In the genomic region with DNA sequence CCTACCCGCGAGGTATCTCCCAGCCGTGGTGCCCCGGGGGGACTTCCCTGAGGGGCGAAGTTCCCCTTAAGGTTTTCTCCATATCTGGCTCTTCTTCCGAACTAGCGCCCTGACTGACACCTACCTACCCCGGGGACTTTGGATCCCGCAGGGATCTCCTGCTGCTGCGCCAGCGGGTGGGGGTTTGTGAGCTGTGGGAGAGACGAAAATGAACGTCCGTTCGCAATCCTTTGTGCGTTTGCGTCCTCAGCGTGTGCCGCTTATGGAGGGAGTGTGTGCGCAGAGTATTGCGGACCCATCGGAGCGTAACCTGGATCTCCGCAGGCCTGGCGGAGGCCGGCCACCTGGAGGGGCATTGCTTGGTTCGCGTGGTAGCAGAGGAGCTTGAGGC, we compare ENCODE assay signal across 8 cellular contexts. TPM values are rescaled to one million over a fixed set of nuclear protein-coding genes. Genes with fewer than 3 reads are reported as not detected.
A peak's percentile ranks its signal among the peaks of the same experiment; 100 is the strongest.
DNase-seq lines count a peak whose midpoint lies in the region; ATAC-seq and TF ChIP-seq lines count a peak whose summit lies in the region.

No MANE protein-coding gene starts in this region.

- H3K9me3 ChIP-seq in right atrium auricular region (no peaks in the 10 kb centered on the region), prostate gland (no peaks in the 10 kb centered on the region)

- H3K4me3 ChIP-seq in right atrium auricular region (peak overlapping the region; percentile 80 to 95), prostate gland (peak overlapping the region; percentile 73 to 85)

- DNase-seq in activated T-cell treated with anti-CD3 and anti-CD28 coated beads for 24 hours (ENCODE audit: low read depth): peak; percentile 13
- no peak for DNase-seq in activated T-cell treated with anti-CD3 and anti-CD28 coated beads for 4 hours
- DNase-seq in NCI-H526 (lab: John Stamatoyannopoulos, UW): peak; percentile 38 to 71
- DNase-seq in activated naive CD8-positive, alpha-beta T cell treated with anti-CD3 and anti-CD28 coated beads, Interleukin-2, amount 10 ng/mL, durations not matched to agents 7 days and 5 days: no peak
- no peak for DNase-seq in right atrium auricular region (ENCODE audit: low spot score)
- peak; percentile 9 for DNase-seq in prostate gland (ENCODE audit: low spot score)

- TF ChIP-seq CTCF in right atrium auricular region (IDR thresholded peaks at IDR 0.05) (no peak), prostate gland (IDR thresholded peaks at IDR 0.05) (no peak)

- peak; percentile 6 for ATAC-seq in HG03039 (IDR thresholded peaks at IDR 0.05; ENCODE audit: unreplicated experiment)
- ATAC-seq in activated naive CD8-positive, alpha-beta T cell treated with anti-CD3 and anti-CD28 coated beads, Interleukin-2, amount 10 ng/mL, durations not matched to agents 7 days and 5 days (ENCODE audit: low read depth): peak; percentile 17
- ATAC-seq in GM19035 (IDR thresholded peaks at IDR 0.05; ENCODE audit: unreplicated experiment): no peak

- 0% methylated on average over 28 of the region's 28 CpGs for WGBS in prostate gland

- POLR2A ChIA-PET in activated naive CD8-positive, alpha-beta T cell treated with anti-CD3 and anti-CD28 coated beads, Interleukin-2, amount 10 ng/mL, durations not matched to agents 7 days and 5 days (lab: Charles Lee): interaction anchor here (1.5 kb wide), 2 partner anchors 96 to 450 kb away, joined by 3 read pairs; no protein-coding TSS in a partner anchor

- H3K36me3 ChIP-seq in right atrium auricular region (peaks cover 6% of the 10 kb centered on the region), prostate gland (no peaks in the 10 kb centered on the region)

- H3K36me3 Mint-ChIP-seq in activated naive CD8-positive, alpha-beta T cell treated with anti-CD3 and anti-CD28 coated beads, Interleukin-2, amount 10 ng/mL, durations not matched to agents 7 days and 5 days: peaks cover 20% of the 10 kb centered on the region

- intact Hi-C loops in prostate gland (cut with DNase I): loop anchor here (5.0 kb wide), 1 partner anchor 62 kb away; a partner anchor contains a TSS

- no peak for TF ChIP-seq POLR2A in prostate gland (IDR thresholded peaks at IDR 0.05)

- H3K27me3 ChIP-seq in right atrium auricular region (no peaks in the 10 kb centered on the region), prostate gland (replicated peaks; ENCODE audit: insufficient read depth) (no peaks in the 10 kb centered on the region)

- peaks cover 0 to 19% of the 10 kb centered on the region in 2 donors for H3K4me1 ChIP-seq in right atrium auricular region
- peaks cover 4% of the 10 kb centered on the region for H3K4me1 ChIP-seq in prostate gland (replicated peaks)

- H3K9me3 Mint-ChIP-seq in activated naive CD8-positive, alpha-beta T cell treated with anti-CD3 and anti-CD28 coated beads, Interleukin-2, amount 10 ng/mL, durations not matched to agents 7 days and 5 days: no peaks in the 10 kb centered on the region

- peak overlapping the region; percentile 99 for H3K27ac Mint-ChIP-seq in activated naive CD8-positive, alpha-beta T cell treated with anti-CD3 and anti-CD28 coated beads, Interleukin-2, amount 10 ng/mL, durations not matched to agents 7 days and 5 days

- H3K4me3 Mint-ChIP-seq in activated naive CD8-positive, alpha-beta T cell treated with anti-CD3 and anti-CD28 coated beads, Interleukin-2, amount 10 ng/mL, durations not matched to agents 7 days and 5 days: peak overlapping the region; percentile 93

- H3K27ac ChIP-seq in right atrium auricular region (peak overlapping the region; percentile 68 to 79), prostate gland (peak overlapping the region; percentile 86)

- H3K27me3 Mint-ChIP-seq in activated naive CD8-positive, alpha-beta T cell treated with anti-CD3 and anti-CD28 coated beads, Interleukin-2, amount 10 ng/mL, durations not matched to agents 7 days and 5 days: no peaks in the 10 kb centered on the region

- H3K4me1 Mint-ChIP-seq in activated naive CD8-positive, alpha-beta T cell treated with anti-CD3 and anti-CD28 coated beads, Interleukin-2, amount 10 ng/mL, durations not matched to agents 7 days and 5 days: peaks cover 34% of the 10 kb centered on the region

RNA-seq across cellular contexts. Expression of a gene that starts 0.6 kb away (rescaled TPM):
- 10 to 100 TPM; 32.2 to 33.9 TPM for total RNA-seq in activated naive CD8-positive, alpha-beta T cell treated with anti-CD3 and anti-CD28 coated beads, Interleukin-2, amount 10 ng/mL, durations not matched to agents 7 days and 5 days
- total RNA-seq in right atrium auricular region (10 to 100 TPM in 1 of 2 donors, 1 to 10 TPM in 1; 8.5 to 10.2 TPM), prostate gland (10 to 100 TPM; 10.8 to 34.7 TPM)

Comparison
In these comparisons a context has a peak if more than half of its experiments do, and no peak if none do; other contexts are left out.
1. DNase-seq: peak in activated T-cell treated with anti-CD3 and anti-CD28 coated beads for 24 hours (single experiment), NCI-H526 (2 of 2) and prostate gland (single experiment); none in activated T-cell treated with anti-CD3 and anti-CD28 coated beads for 4 hours (single experiment), activated naive CD8-positive, alpha-beta T cell treated with anti-CD3 and anti-CD28 coated beads, Interleukin-2, amount 10 ng/mL, durations not matched to agents 7 days and 5 days (single experiment) and right atrium auricular region (single experiment).